ENCODE assay signal across 34 cellular contexts in genomic region chr5:73228052-73228451, GRCh38. TPM values are rescaled to one million over a fixed set of nuclear protein-coding genes. Genes with fewer than 3 reads are reported as not detected.
"Had no signal": no experiment of that assay in that cellular context is flagged by ENCODE, and none has a peak within 500 bp of the region (broad histone marks: within the 10 kb centered on the region; RNA-seq: fewer than 3 reads in every experiment).

No MANE protein-coding gene starts in this region.

- H3K9ac ChIP-seq: neural progenitor cell, parathyroid adenoma had no signal

- H3K27ac ChIP-seq: neural progenitor cell, ovary, parathyroid adenoma, psoas muscle, right lobe of liver, skin epidermis, spleen, suprapubic skin, testis, tibial artery, upper lobe of right lung, uterus had no signal

- H3K4me1 ChIP-seq: psoas muscle, uterus had no signal

- ATAC-seq: naive thymus-derived CD8-positive, alpha-beta T cell; psoas muscle; right cardiac atrium; stimulated activated memory B cell treated with anti-CD40 and anti-IgM and Interleukin-4, amounts not matched to agents 10 μg/mL and 1 μg/mL and 100 μg/mL, for 72 hours; stimulated activated naive CD8-positive, alpha-beta T cell treated with anti-CD3 and anti-CD28 coated beads, Interleukin-15, amount 100 ng/mL, for 72 hours; stimulated activated naive CD8-positive, alpha-beta T cell treated with anti-CD3 and anti-CD28 coated beads, Interleukin-15, Interleukin-2, amounts not matched to agents 100 U/mL and 50 U/mL, for 24 hours; upper lobe of right lung had no signal

- H3K27me3 ChIP-seq: ovary, testis had no signal

- H3K4me2 ChIP-seq: neural progenitor cell, smooth muscle cell had no signal

- H3K9me3 Mint-ChIP-seq: naive B cell; naive thymus-derived CD8-positive, alpha-beta T cell; natural killer cell treated with Interleukin-12 subunit alpha and Interleukin-12 subunit beta and Interleukin-15 and Interleukin-18, amount 100 ng/mL, for 72 hours; neural progenitor cell; stimulated activated memory B cell treated with anti-CD40 and anti-IgM and Interleukin-4, amounts not matched to agents 10 μg/mL and 1 μg/mL and 100 μg/mL, for 72 hours; stimulated activated naive CD8-positive, alpha-beta T cell treated with anti-CD3 and anti-CD28 coated beads, Interleukin-15, amount 100 ng/mL, for 72 hours; type B pancreatic cell had no signal

- H3K27ac Mint-ChIP-seq: naive B cell; naive thymus-derived CD8-positive, alpha-beta T cell; natural killer cell treated with Interleukin-12 subunit alpha and Interleukin-12 subunit beta and Interleukin-15 and Interleukin-18, amount 100 ng/mL, for 72 hours; neural progenitor cell; progenitor cell of endocrine pancreas; stimulated activated memory B cell treated with anti-CD40 and anti-IgM and Interleukin-4, amounts not matched to agents 10 μg/mL and 1 μg/mL and 100 μg/mL, for 72 hours; stimulated activated naive CD8-positive, alpha-beta T cell treated with anti-CD3 and anti-CD28 coated beads, Interleukin-15, amount 100 ng/mL, for 72 hours; type B pancreatic cell had no signal

- H3K4me3 ChIP-seq: neural progenitor cell, ovary, psoas muscle, right lobe of liver, skin epidermis, smooth muscle cell, spleen, suprapubic skin, testis, tibial artery, upper lobe of right lung, uterus had no signal

- H3K4me3 Mint-ChIP-seq: naive B cell; naive thymus-derived CD8-positive, alpha-beta T cell; natural killer cell treated with Interleukin-12 subunit alpha and Interleukin-12 subunit beta and Interleukin-15 and Interleukin-18, amount 100 ng/mL, for 72 hours; neural progenitor cell; stimulated activated memory B cell treated with anti-CD40 and anti-IgM and Interleukin-4, amounts not matched to agents 10 μg/mL and 1 μg/mL and 100 μg/mL, for 72 hours; stimulated activated naive CD8-positive, alpha-beta T cell treated with anti-CD3 and anti-CD28 coated beads, Interleukin-15, amount 100 ng/mL, for 72 hours; type B pancreatic cell had no signal

- H3K9me3 ChIP-seq: ovary, psoas muscle, right lobe of liver, spleen, suprapubic skin, testis, tibial artery, upper lobe of right lung, uterus had no signal

- H3K36me3 Mint-ChIP-seq: naive B cell; naive thymus-derived CD8-positive, alpha-beta T cell; natural killer cell treated with Interleukin-12 subunit alpha and Interleukin-12 subunit beta and Interleukin-15 and Interleukin-18, amount 100 ng/mL, for 72 hours; neural progenitor cell; stimulated activated memory B cell treated with anti-CD40 and anti-IgM and Interleukin-4, amounts not matched to agents 10 μg/mL and 1 μg/mL and 100 μg/mL, for 72 hours; type B pancreatic cell had no signal

- H3K36me3 ChIP-seq: neural progenitor cell, ovary, right lobe of liver, spleen, suprapubic skin, tibial artery, upper lobe of right lung, uterus had no signal

- DNase-seq: naive B cell; naive thymus-derived CD8-positive, alpha-beta T cell; occipital lobe; ovary; posterior cingulate gyrus; psoas muscle; right cardiac atrium; right lobe of liver; spleen; stimulated activated CD4-positive, alpha-beta T cell treated with anti-CD3 and anti-CD28 coated beads, Interleukin-12 subunit alpha, Interleukin-12 subunit beta, amount 100 ng/mL, for 4 hours; stimulated activated CD4-positive, alpha-beta T cell treated with anti-CD3 and anti-CD28 coated beads, Interleukin-1b, Interleukin-23, amount 100 ng/mL, for 48 hours; stimulated activated CD4-positive, alpha-beta T cell treated with anti-CD3 and anti-CD28 coated beads, Interleukin-4, amount 100 ng/mL, for 1 hour; stimulated activated CD4-positive, alpha-beta T cell treated with anti-CD3 and anti-CD28 coated beads, Interleukin-4, amount 100 ng/mL, for 4 hours; stimulated activated CD8-positive, alpha-beta memory T cell treated with anti-CD3 and anti-CD28 coated beads, Interleukin-4, amount 100 ng/mL, for 48 hours; stimulated activated naive CD4-positive, alpha-beta T cell; stimulated activated naive CD8-positive, alpha-beta T cell treated with anti-CD3 and anti-CD28 coated beads, Interleukin-15, amount 100 ng/mL, for 72 hours; stimulated activated naive CD8-positive, alpha-beta T cell treated with anti-CD3 and anti-CD28 coated beads, Interleukin-15, Interleukin-2, amounts not matched to agents 100 U/mL and 50 U/mL, for 24 hours; substantia nigra; testis; tibial artery; upper lobe of right lung; uterus had no signal

- H2AFZ ChIP-seq: neural progenitor cell, parathyroid adenoma had no signal

RNA-seq across cellular contexts. Expression of gene TMEM174, which starts 55.1 kb away (rescaled TPM):
- total RNA-seq: naive thymus-derived CD8-positive, alpha-beta T cell; natural killer cell treated with Interleukin-12 subunit alpha and Interleukin-12 subunit beta and Interleukin-15 and Interleukin-18, amount 100 ng/mL, for 72 hours; occipital lobe; osteoblast; ovary; progenitor cell of endocrine pancreas; psoas muscle; right cardiac atrium; right lobe of liver; smooth muscle cell; spleen; suprapubic skin; testis; upper lobe of right lung; urinary bladder; uterus had no signal
- polyA plus RNA-seq: naive thymus-derived CD8-positive, alpha-beta T cell; neural cell; ovary; psoas muscle; right cardiac atrium; smooth muscle cell; spleen; urinary bladder had no signal
